ENCODE assay signal across 8 cellular contexts in genomic region chr6:1569377-1569776, GRCh38. TPM values are rescaled to one million over a fixed set of nuclear protein-coding genes. Genes with fewer than 3 reads are reported as not detected.
"Had no signal": no experiment of that assay in that cellular context is flagged by ENCODE, and none has a peak within 500 bp of the region (broad histone marks: within the 10 kb centered on the region; RNA-seq: fewer than 3 reads in every experiment).

No MANE protein-coding gene starts in this region.

- H3K9ac ChIP-seq: KMS-11 had no signal

- H3K27ac ChIP-seq: HL-60, KMS-11 had no signal

- ATAC-seq: HepG2 had no signal

- DNase-seq: IMR-90, KBM-7, KG1 had no signal

- H3K4me2 ChIP-seq: KMS-11 had no signal

- FAIRE-seq: HepG2, HTR-8/SVneo had no signal

RNA-seq across cellular contexts. Expression of gene FOXC1, which starts 40.3 kb away (rescaled TPM):
- polyA plus RNA-seq: IgD-negative memory B cell had no signal
